ENCODE assay signal across 31 cellular contexts in the genomic region with DNA sequence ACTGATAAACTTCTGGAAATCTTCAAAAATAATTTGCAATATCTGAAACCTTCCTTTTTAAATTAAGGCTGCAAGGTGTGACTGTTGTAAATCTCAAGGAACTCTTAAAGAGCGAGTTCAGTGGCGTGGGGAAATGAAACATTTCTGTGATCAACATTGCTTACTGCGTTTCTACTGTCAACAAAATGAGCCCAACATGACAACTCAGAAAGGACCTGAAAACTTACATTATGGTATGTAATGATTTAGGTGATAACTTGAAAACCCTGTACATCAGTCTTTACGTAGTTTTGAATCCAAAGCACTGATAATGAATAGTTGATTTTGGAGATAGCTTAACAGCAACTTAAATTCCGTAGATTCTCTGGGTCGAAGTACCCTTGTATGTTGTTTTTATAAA.
"Had no signal": no experiment of that assay in that cellular context is flagged by ENCODE, and none has a peak within 500 bp of the region (broad histone marks: within the 10 kb centered on the region; RNA-seq: fewer than 3 reads in every experiment).

No MANE protein-coding gene starts in this region.

- H3K9me3 ChIP-seq: ascending aorta, esophagus squamous epithelium, gastroesophageal sphincter, heart right ventricle had no signal

- ATAC-seq: activated CD4-positive, CD25-positive, alpha-beta regulatory T cell treated with anti-CD3 and anti-CD28 coated beads, Interleukin-2, amount 50 U/mL, for 24 hours; activated CD8-positive, alpha-beta T cell treated with anti-CD3 and anti-CD28 coated beads for 36 hours; activated naive CD4-positive, alpha-beta T cell treated with anti-CD3 and anti-CD28 coated beads, Interleukin-2, amount 50 U/mL, for 72 hours; effector memory CD8-positive, alpha-beta T cell; gastroesophageal sphincter; heart right ventricle had no signal

- H3K4me1 ChIP-seq: esophagus squamous epithelium had no signal

- H3K27ac ChIP-seq: ascending aorta, brain microvascular endothelial cell, epithelial cell of prostate, esophagus squamous epithelium, gastroesophageal sphincter, heart right ventricle, VCaP had no signal

- H3K27ac Mint-ChIP-seq: activated B cell treated with CpG ODN at 0.5 μM for 24 hours; activated CD8-positive, alpha-beta T cell treated with anti-CD3 and anti-CD28 coated beads for 36 hours; activated naive CD4-positive, alpha-beta T cell treated with anti-CD3 and anti-CD28 coated beads, Interleukin-2, amount 10 ng/mL, durations not matched to agents 7 days and 5 days; activated naive CD8-positive, alpha-beta T cell treated with anti-CD3 and anti-CD28 coated beads, Interleukin-2, amount 10 ng/mL, durations not matched to agents 7 days and 5 days had no signal

- H3K4me3 Mint-ChIP-seq: activated B cell treated with CpG ODN at 0.5 μM for 24 hours; activated CD8-positive, alpha-beta T cell treated with anti-CD3 and anti-CD28 coated beads for 36 hours; activated naive CD4-positive, alpha-beta T cell treated with anti-CD3 and anti-CD28 coated beads, Interleukin-2, amount 10 ng/mL, durations not matched to agents 7 days and 5 days; activated naive CD8-positive, alpha-beta T cell treated with anti-CD3 and anti-CD28 coated beads, Interleukin-2, amount 10 ng/mL, durations not matched to agents 7 days and 5 days; central memory CD8-positive, alpha-beta T cell; effector memory CD8-positive, alpha-beta T cell had no signal

- H3K4me3 ChIP-seq: ascending aorta, esophagus squamous epithelium, gastroesophageal sphincter, heart right ventricle had no signal

- FAIRE-seq: bronchial epithelial cell, endothelial cell of umbilical vein had no signal

- H3K27me3 ChIP-seq: ascending aorta, brain microvascular endothelial cell, esophagus squamous epithelium, gastroesophageal sphincter, heart right ventricle had no signal

- H3K9me3 Mint-ChIP-seq: activated B cell treated with CpG ODN at 0.5 μM for 24 hours; activated CD8-positive, alpha-beta T cell treated with anti-CD3 and anti-CD28 coated beads for 36 hours; activated naive CD4-positive, alpha-beta T cell treated with anti-CD3 and anti-CD28 coated beads, Interleukin-2, amount 10 ng/mL, durations not matched to agents 7 days and 5 days; activated naive CD4-positive, alpha-beta T cell treated with anti-CD3 and anti-CD28 coated beads, Interleukin-2, amount 50 U/mL, for 72 hours; activated naive CD8-positive, alpha-beta T cell treated with anti-CD3 and anti-CD28 coated beads, Interleukin-2, amount 10 ng/mL, durations not matched to agents 7 days and 5 days; central memory CD8-positive, alpha-beta T cell; effector memory CD8-positive, alpha-beta T cell had no signal

- H3K27me3 Mint-ChIP-seq: activated B cell treated with CpG ODN at 0.5 μM for 24 hours; activated CD8-positive, alpha-beta T cell treated with anti-CD3 and anti-CD28 coated beads for 36 hours; activated naive CD4-positive, alpha-beta T cell treated with anti-CD3 and anti-CD28 coated beads, Interleukin-2, amount 10 ng/mL, durations not matched to agents 7 days and 5 days; activated naive CD8-positive, alpha-beta T cell treated with anti-CD3 and anti-CD28 coated beads, Interleukin-2, amount 10 ng/mL, durations not matched to agents 7 days and 5 days; central memory CD8-positive, alpha-beta T cell; effector memory CD8-positive, alpha-beta T cell had no signal

- DNase-seq: activated B cell treated with CpG ODN at 0.5 μM for 24 hours; activated CD4-positive, alpha-beta T cell treated with anti-CD3 and anti-CD28 coated beads for 48 hours; activated CD4-positive, alpha-beta T cell treated with anti-CD3 and anti-CD28 coated beads, Interleukin-2, amount 50 U/mL, for 1 hour; activated CD4-positive, alpha-beta T cell treated with anti-CD3 and anti-CD28 coated beads, Interleukin-2, amount 50 U/mL, for 48 hours; activated CD8-positive, alpha-beta memory T cell treated with anti-CD3 and anti-CD28 coated beads for 24 hours; activated CD8-positive, alpha-beta T cell treated with anti-CD3 and anti-CD28 coated beads for 36 hours; activated gamma-delta T cell; activated naive CD4-positive, alpha-beta T cell; activated naive CD4-positive, alpha-beta T cell treated with anti-CD3 and anti-CD28 coated beads, Interleukin-2, amount 10 ng/mL, durations not matched to agents 7 days and 5 days; activated naive CD8-positive, alpha-beta T cell treated with anti-CD3 and anti-CD28 coated beads, Interleukin-2, amount 10 ng/mL, durations not matched to agents 7 days and 5 days; activated T-cell treated with anti-CD3 and anti-CD28 coated beads, Interleukin-2, amount 50 U/mL, for 1 hour; activated T-cell treated with anti-CD3 and anti-CD28 coated beads, Interleukin-2, amount 50 U/mL, for 48 hours; brain microvascular endothelial cell; cortex of kidney; dermis blood vessel endothelial cell; effector CD4-positive, alpha-beta T cell; effector memory CD8-positive, alpha-beta T cell; esophagus squamous epithelium; foreskin melanocyte; heart right ventricle; T-helper 1 cell; T-helper 2 cell had no signal
